In genomic region chr1:67619080-67619479, GRCh38 we compare ENCODE assay signal across 15 cellular contexts.
DNase-seq lines count a peak whose midpoint lies in the region; ATAC-seq, FAIRE-seq and TF ChIP-seq lines count a peak whose summit lies in the region.
"Had no signal": no experiment of that assay in that cellular context is flagged by ENCODE, and none has a peak within 500 bp of the region (broad histone marks: within the 10 kb centered on the region; RNA-seq: fewer than 3 reads in every experiment).

No MANE protein-coding gene starts in this region.

- H3K36me3 ChIP-seq in ascending aorta: no peaks in the 10 kb centered on the region
- H3K36me3 ChIP-seq in fibroblast of lung (ENCODE audit: control insufficient read depth, insufficient read depth, low read length): no peaks in the 10 kb centered on the region
- H3K36me3 ChIP-seq in osteoblast (ENCODE audit: insufficient read depth, low read length): no peaks in the 10 kb centered on the region
- H3K36me3 ChIP-seq in upper lobe of left lung: no peaks in the 10 kb centered on the region

- no peak for TF ChIP-seq EP300 in upper lobe of left lung (IDR thresholded peaks at IDR 0.05)

- H3K9me3 ChIP-seq in ascending aorta: no peaks in the 10 kb centered on the region
- H3K9me3 ChIP-seq in fibroblast of lung (ENCODE audit: control insufficient read depth, insufficient read depth, low read depth, low read length): no peaks in the 10 kb centered on the region
- no peaks in the 10 kb centered on the region for H3K9me3 ChIP-seq in osteoblast (ENCODE audit: low read depth, low read length)
- H3K9me3 ChIP-seq in upper lobe of left lung: no peaks in the 10 kb centered on the region

- peak overlapping the region; percentile 10 to 45 for H3K4me3 ChIP-seq in ascending aorta
- peak overlapping the region in 1 of 4 experiments; percentile 43 for H3K4me3 ChIP-seq in fibroblast of lung (replicated peaks in 1 of 4; ENCODE audit: control extremely low read depth in 1 of 4, insufficient read depth in 1 of 4, low read depth in 3 of 4, low read length in 4 of 4)
- no peak overlapping the region for H3K4me3 ChIP-seq in osteoblast (ENCODE audit: insufficient read depth, low read length)
- H3K4me3 ChIP-seq in upper lobe of left lung: no peak overlapping the region

- H3K27me3 ChIP-seq in ascending aorta (no peaks in the 10 kb centered on the region), fibroblast of lung (ENCODE audit: control insufficient read depth, insufficient read depth, low read length) (no peaks in the 10 kb centered on the region), osteoblast (ENCODE audit: insufficient read depth, low read length) (no peaks in the 10 kb centered on the region), upper lobe of left lung (no peaks in the 10 kb centered on the region)

- no peak overlapping the region for H3K9ac ChIP-seq in fibroblast of lung (ENCODE audit: insufficient read depth, low read length)

- H3K79me2 ChIP-seq in fibroblast of lung (ENCODE audit: control insufficient read depth, insufficient read depth, low read length) (no peaks in the 10 kb centered on the region), osteoblast (ENCODE audit: insufficient read depth, low read length) (no peaks in the 10 kb centered on the region)

- H4K20me1 ChIP-seq in fibroblast of lung (ENCODE audit: control insufficient read depth, extremely low read depth, insufficient read depth, low read length) (no peaks in the 10 kb centered on the region), osteoblast (ENCODE audit: insufficient read depth, low read length) (no peaks in the 10 kb centered on the region)

- H3K4me2 ChIP-seq in fibroblast of lung (ENCODE audit: extremely low read depth, insufficient read depth, low read length): peak overlapping the region; percentile 48
- peak overlapping the region; percentile 89 for H3K4me2 ChIP-seq in osteoblast (ENCODE audit: insufficient read depth, low read length)

- TF ChIP-seq CTCF in ascending aorta (IDR thresholded peaks at IDR 0.05): no peak
- no peak for TF ChIP-seq CTCF in fibroblast of lung (conservative IDR thresholded peaks at IDR 0.05 in 1 of 2, IDR thresholded peaks at IDR 0.05 in 1 of 2; ENCODE audit: low read depth in 1 of 2, low read length in 2 of 2)
- TF ChIP-seq CTCF in osteoblast (IDR thresholded peaks at IDR 0.05; ENCODE audit: extremely low read depth, low read depth, low read length): no peak
- TF ChIP-seq CTCF in upper lobe of left lung (IDR thresholded peaks at IDR 0.05): no peak

- intact Hi-C loops in ascending aorta (cut with DNase I): loop anchor here (2.0 to 5.0 kb wide), 4 partner anchors 28 to 133 kb away; partner anchors contain the start of gene GADD45A
- intact Hi-C loops in posterior vena cava (cut with DNase I): no loop called here

- H3K4me1 ChIP-seq in ascending aorta (peaks cover 2 to 13% of the 10 kb centered on the region in 2 donors), fibroblast of lung (ENCODE audit: control insufficient read depth, extremely low read depth, insufficient read depth, low read length) (peaks cover 3% of the 10 kb centered on the region), osteoblast (ENCODE audit: insufficient read depth, low read length) (peaks cover 24% of the 10 kb centered on the region), upper lobe of left lung (peaks cover 0 to 8% (median 2%) of the 10 kb centered on the region in 4 donors)

- WGBS in upper lobe of left lung, 2 donors: 46 to 52% methylated on average over 2 of the region's 2 CpGs

- no peak for FAIRE-seq in RCC 7860 (lab: Jason Lieb, UNC)
- FAIRE-seq: TTC549 had no signal

- H2AFZ ChIP-seq in fibroblast of lung (ENCODE audit: low read length) (no peak overlapping the region), osteoblast (ENCODE audit: low read length) (peak overlapping the region; percentile 38)

- no peak for ATAC-seq in upper lobe of left lung (ENCODE audit: low FRiP score in 2 of 2)
- ATAC-seq: stimulated activated naive B cell treated with anti-CD40 and anti-IgM and Interleukin-4, amounts not matched to agents 10 μg/mL and 1 μg/mL and 100 μg/mL, for 72 hours had no signal

- TF ChIP-seq POLR2A in upper lobe of left lung (IDR thresholded peaks at IDR 0.05): no peak

- DNase-seq in ascending aorta (ENCODE audit: low spot score in 2 of 2): no peak
- peak in 1 of 2 donors; percentile 50 for DNase-seq in fibroblast of lung (ENCODE audit: low read depth in 2 of 2)
- no peak for DNase-seq in osteoblast (ENCODE audit: insufficient read length, low spot score, missing footprints)
- no peak for DNase-seq in upper lobe of left lung
- DNase-seq in RCC 7860 (ENCODE audit: low spot score): no peak
- no peak for DNase-seq in NOMO-1 (lab: John Stamatoyannopoulos, UW; ENCODE audit: unreplicated experiment in 2 of 2)
- no peak for DNase-seq in SW 1271 (lab: John Stamatoyannopoulos, UW)
- no peak for DNase-seq in posterior vena cava (ENCODE audit: low spot score)
- DNase-seq: CD8-positive, alpha-beta memory T cell; islet precursor cell; NCI-H446 treated with DMSO at 0.1 percent for 48 hours; stimulated activated CD4-positive, alpha-beta T cell treated with anti-CD3 and anti-CD28 coated beads, Interleukin-2, amount 100 ng/mL, for 24 hours; stimulated activated naive B cell treated with anti-CD40 and anti-IgM and Interleukin-4, amounts not matched to agents 10 μg/mL and 1 μg/mL and 100 μg/mL, for 72 hours had no signal

- peak overlapping the region; percentile 80 to 82 for H3K27ac ChIP-seq in ascending aorta
- H3K27ac ChIP-seq in fibroblast of lung (ENCODE audit: insufficient read depth, low read length): no peak overlapping the region
- peak overlapping the region; percentile 91 for H3K27ac ChIP-seq in osteoblast (ENCODE audit: low read depth, low read length)
- peak overlapping the region; percentile 35 to 67 (median 48) for H3K27ac ChIP-seq in upper lobe of left lung
- H3K27ac ChIP-seq: HL-60 had no signal

Comparison
In these comparisons a context has a peak if more than half of its experiments do, and no peak if none do; other contexts are left out.
1. H3K4me3 ChIP-seq: peak in ascending aorta (2 of 2); none in osteoblast (single experiment) and upper lobe of left lung (0 of 4).